8 cellular contexts compared by ENCODE assay signal in genomic region chr1:83999316-83999819, GRCh38. TPM values are rescaled to one million over a fixed set of nuclear protein-coding genes. Genes with fewer than 3 reads are reported as not detected.
DNase-seq lines count a peak whose midpoint lies in the region; ATAC-seq, FAIRE-seq and TF ChIP-seq lines count a peak whose summit lies in the region.

No MANE protein-coding gene starts in this region.

- ATAC-seq in GM19395 (IDR thresholded peaks at IDR 0.05; ENCODE audit: unreplicated experiment) (peak; percentile 87), HG03439 (IDR thresholded peaks at IDR 0.05; ENCODE audit: unreplicated experiment) (peak; percentile 84)

- FAIRE-seq in frontal cortex (lab: Jason Lieb, UNC), result no peak

- no peak for TF ChIP-seq CTCF in nephron progenitor cell (IDR thresholded peaks at IDR 0.05)

- H3K9me3 Mint-ChIP-seq in activated T-helper 2 cell treated with anti-CD3 and anti-CD28 coated beads, Interferon-gamma antibody, Interleukin-2, Interleukin-4, amounts not matched to agents 10 μg/mL and 5 μg/mL and 100 μg/mL, durations not matched to agents 14 hours and 24 hours and 36 hours, result no peaks in the 10 kb centered on the region
- no peaks in the 10 kb centered on the region for H3K9me3 Mint-ChIP-seq in nephron progenitor cell

- intact Hi-C loops in activated T-helper 2 cell treated with anti-CD3 and anti-CD28 coated beads, Interferon-gamma antibody, Interleukin-2, Interleukin-4, amounts not matched to agents 10 μg/mL and 5 μg/mL and 100 μg/mL, durations not matched to agents 14 hours and 24 hours and 36 hours (cut with micrococcal nuclease), result loop anchor here (1.0 to 5.0 kb wide), 3 partner anchors 78 to 433 kb away; partner anchors contain the start of gene PRKACB

- no peak overlapping the region for H3K27ac Mint-ChIP-seq in activated T-helper 2 cell treated with anti-CD3 and anti-CD28 coated beads, Interferon-gamma antibody, Interleukin-2, Interleukin-4, amounts not matched to agents 10 μg/mL and 5 μg/mL and 100 μg/mL, durations not matched to agents 14 hours and 24 hours and 36 hours
- H3K27ac Mint-ChIP-seq in nephron progenitor cell, result peak overlapping the region; percentile 96

- peak overlapping the region; percentile 74 for H3K4me3 Mint-ChIP-seq in activated T-helper 2 cell treated with anti-CD3 and anti-CD28 coated beads, Interferon-gamma antibody, Interleukin-2, Interleukin-4, amounts not matched to agents 10 μg/mL and 5 μg/mL and 100 μg/mL, durations not matched to agents 14 hours and 24 hours and 36 hours (ENCODE audit: low read depth)
- H3K4me3 Mint-ChIP-seq in nephron progenitor cell, result peak overlapping the region; percentile 91

- peaks cover 17% of the 10 kb centered on the region for H3K4me1 Mint-ChIP-seq in activated T-helper 2 cell treated with anti-CD3 and anti-CD28 coated beads, Interferon-gamma antibody, Interleukin-2, Interleukin-4, amounts not matched to agents 10 μg/mL and 5 μg/mL and 100 μg/mL, durations not matched to agents 14 hours and 24 hours and 36 hours (ENCODE audit: low read depth)
- peaks cover 22% of the 10 kb centered on the region for H3K4me1 Mint-ChIP-seq in nephron progenitor cell

- DNase-seq in DMS114 treated with DMSO at 0.1 percent for 48 hours (lab: John Stamatoyannopoulos, UW; ENCODE audit: unreplicated experiment), result peak; percentile 63
- DNase-seq in NCI-H446 (lab: John Stamatoyannopoulos, UW), result peak; percentile 81 to 95
- DNase-seq in activated T-helper 2 cell treated with anti-CD3 and anti-CD28 coated beads, Interferon-gamma antibody, Interleukin-2, Interleukin-4, amounts not matched to agents 10 μg/mL and 5 μg/mL and 100 μg/mL, durations not matched to agents 14 hours and 24 hours and 36 hours (ENCODE audit: low spot score), result no peak
- DNase-seq in frontal cortex (ENCODE audit: low spot score in 2 of 2), result peak; percentile 52 to 55
- DNase-seq in nephron progenitor cell, result no peak
- DNase-seq in T-helper 9 cell, result no peak

- H3K27me3 Mint-ChIP-seq in activated T-helper 2 cell treated with anti-CD3 and anti-CD28 coated beads, Interferon-gamma antibody, Interleukin-2, Interleukin-4, amounts not matched to agents 10 μg/mL and 5 μg/mL and 100 μg/mL, durations not matched to agents 14 hours and 24 hours and 36 hours (ENCODE audit: low read depth), result peaks cover 58% of the 10 kb centered on the region
- H3K27me3 Mint-ChIP-seq in nephron progenitor cell (ENCODE audit: low read depth, poor library complexity), result peaks cover 32% of the 10 kb centered on the region

- no peaks in the 10 kb centered on the region for H3K36me3 Mint-ChIP-seq in activated T-helper 2 cell treated with anti-CD3 and anti-CD28 coated beads, Interferon-gamma antibody, Interleukin-2, Interleukin-4, amounts not matched to agents 10 μg/mL and 5 μg/mL and 100 μg/mL, durations not matched to agents 14 hours and 24 hours and 36 hours (ENCODE audit: low read depth)
- H3K36me3 Mint-ChIP-seq in nephron progenitor cell (ENCODE audit: low read depth), result no peaks in the 10 kb centered on the region

RNA-seq across cellular contexts. Expression of gene TTLL7, which starts 0.4 kb away (rescaled TPM):
- total RNA-seq in activated T-helper 2 cell treated with anti-CD3 and anti-CD28 coated beads, Interferon-gamma antibody, Interleukin-2, Interleukin-4, amounts not matched to agents 10 μg/mL and 5 μg/mL and 100 μg/mL, durations not matched to agents 14 hours and 24 hours and 36 hours, result 0.84 and 1.4 TPM in 2 replicates
- total RNA-seq in frontal cortex, result 134 TPM

Comparison
In these comparisons a context has a peak if more than half of its experiments do, and no peak if none do; other contexts are left out.
1. DNase-seq: peak in DMS114 treated with DMSO at 0.1 percent for 48 hours (single experiment), NCI-H446 (2 of 2) and frontal cortex (2 of 2); none in activated T-helper 2 cell treated with anti-CD3 and anti-CD28 coated beads, Interferon-gamma antibody, Interleukin-2, Interleukin-4, amounts not matched to agents 10 μg/mL and 5 μg/mL and 100 μg/mL, durations not matched to agents 14 hours and 24 hours and 36 hours (single experiment), nephron progenitor cell (single experiment) and T-helper 9 cell (single experiment).
2. RNA of gene TTLL7, which starts 0.4 kb away (total RNA-seq): 134 TPM in frontal cortex (single experiment); 0.84 to 1.4 TPM in activated T-helper 2 cell treated with anti-CD3 and anti-CD28 coated beads, Interferon-gamma antibody, Interleukin-2, Interleukin-4, amounts not matched to agents 10 μg/mL and 5 μg/mL and 100 μg/mL, durations not matched to agents 14 hours and 24 hours and 36 hours; every median in the first group is over 10 times any median in the second.